22 cellular contexts compared by ENCODE assay signal in genomic region chr21:36461277-36461917, GRCh38. TPM values are rescaled to one million over a fixed set of nuclear protein-coding genes. Genes with fewer than 3 reads are reported as not detected.
DNase-seq lines count a peak whose midpoint lies in the region; ATAC-seq, FAIRE-seq and TF ChIP-seq lines count a peak whose summit lies in the region.
"Had no signal": no experiment of that assay in that cellular context is flagged by ENCODE, and none has a peak within 500 bp of the region (broad histone marks: within the 10 kb centered on the region; RNA-seq: fewer than 3 reads in every experiment).

No MANE protein-coding gene starts in this region.

- no peak overlapping the region for H3K18ac ChIP-seq in trophoblast cell (ENCODE audit: low read length)

- POLR2A ChIA-PET in HepG2 (lab: Yijun Ruan, JAX), result no interaction called here

- H3K14ac ChIP-seq in trophoblast cell (ENCODE audit: low read length), result no peak overlapping the region

- no TSS peak for BruUV-seq in HepG2 (replicated peaks; lab: Mats Ljungman, UMichigan)

- ATAC-seq in HepG2, result no peak
- peak; percentile 77 to 90 (median 84) for ATAC-seq in right lobe of liver
- no peak for ATAC-seq in GM19035 (IDR thresholded peaks at IDR 0.05; ENCODE audit: unreplicated experiment)
- ATAC-seq: HCT116 had no signal

- H4K20me1 ChIP-seq in HepG2 (ENCODE audit: insufficient read depth, low read length), result no peaks in the 10 kb centered on the region

- WGBS in liver, result 66% methylated on average over 34 of the region's 34 CpGs
- WGBS in HepG2 (ENCODE audit: low lambda C conversion rate), result 89% methylated on average over 22 of the region's 34 CpGs
- WGBS in right lobe of liver (ENCODE audit: insufficient coverage, low coverage, low lambda C conversion rate, missing lambda C conversion rate), result 58% methylated on average over 4 of the region's 34 CpGs
- WGBS in trophoblast cell (ENCODE audit: extremely low coverage, insufficient coverage, insufficient read length), result no CpG with 5 or more reads among the region's 34 CpGs

- H3K27me3 ChIP-seq in liver (ENCODE audit: control insufficient read depth in 4 of 4, insufficient read depth in 4 of 4, low read length in 3 of 4), result no peaks in the 10 kb centered on the region
- H3K27me3 ChIP-seq in HepG2 (ENCODE audit: control insufficient read depth in 1 of 2, insufficient read depth in 2 of 2, low read length in 2 of 2), result no peaks in the 10 kb centered on the region
- H3K27me3 ChIP-seq in right lobe of liver, result no peaks in the 10 kb centered on the region
- H3K27me3 ChIP-seq in trophoblast cell (ENCODE audit: insufficient read depth, low read length), result no peaks in the 10 kb centered on the region

- TF ChIP-seq RAD21 in liver (IDR thresholded peaks at IDR 0.05), result no peak
- TF ChIP-seq RAD21 in HepG2 (CRISPR knock-in tag; IDR thresholded peaks at IDR 0.05), result no peak

- CTCF ChIA-PET in HepG2 (lab: Yijun Ruan, JAX; ENCODE audit: low intra/inter-chr PET ratio, low total read pairs), result no interaction called here

- no peak for TF ChIP-seq POLR2A in HepG2 (IDR thresholded peaks at IDR 0.05; ENCODE audit: insufficient read depth in 1 of 2, low read depth in 2 of 2, low read length in 2 of 2)
- TF ChIP-seq POLR2A in right lobe of liver (IDR thresholded peaks at IDR 0.05), result peak; percentile 54

- no peak overlapping the region for H4K91ac ChIP-seq in trophoblast cell (ENCODE audit: low read depth, low read length)

- FAIRE-seq in HepG2 (lab: Jason Lieb, UNC), result no peak
- FAIRE-seq: GM19239 had no signal

- H3K36me3 ChIP-seq in liver (ENCODE audit: control insufficient read depth in 4 of 4, insufficient read depth in 3 of 4, low read depth in 1 of 4, low read length in 3 of 4) (no peaks in the 10 kb centered on the region), HepG2 (replicated peaks in 1 of 2; ENCODE audit: control insufficient read depth in 1 of 2, insufficient read depth in 2 of 2, low read length in 2 of 2) (no peaks in the 10 kb centered on the region), right lobe of liver (no peaks in the 10 kb centered on the region), trophoblast cell (ENCODE audit: control insufficient read depth in 1 of 2, insufficient read depth in 2 of 2, low read length in 2 of 2) (no peaks in the 10 kb centered on the region)
- H3K36me3 ChIP-seq: SJCRH30 had no signal

- no peak for TF ChIP-seq EP300 in HepG2 (IDR thresholded peaks at IDR 0.05; ENCODE audit: low read depth in 2 of 2, low read length in 2 of 2)
- no peak for TF ChIP-seq EP300 in HepG2 (CRISPR knock-in tag; IDR thresholded peaks at IDR 0.05; ENCODE audit: borderline replicate concordance)

- H3K79me2 ChIP-seq in HepG2 (ENCODE audit: insufficient read depth, low read length) (no peaks in the 10 kb centered on the region), trophoblast cell (ENCODE audit: control insufficient read depth, insufficient read depth, low read length, poor library complexity) (no peaks in the 10 kb centered on the region)

- TF ChIP-seq CTCF in liver (IDR thresholded peaks at IDR 0.05; ENCODE audit: low read depth, low read length, missing input control) (no peak), HepG2 (CRISPR knock-in tag; IDR thresholded peaks at IDR 0.05) (no peak), epithelial cell of proximal tubule (conservative IDR thresholded peaks at IDR 0.05; ENCODE audit: low read depth, low read length) (no peak), right lobe of liver (IDR thresholded peaks at IDR 0.05) (no peak)

- H2BK5ac ChIP-seq in trophoblast cell (ENCODE audit: low read depth, low read length, poor library complexity), result no peak overlapping the region

- DNase-seq in HepG2 (ENCODE audit: low spot score) (no peak), epithelial cell of proximal tubule (ENCODE audit: low read depth) (no peak), right lobe of liver (peak; percentile 71 to 84 (median 81)), NOMO-1 treated with DMSO at 0.1 percent for 48 hours (lab: John Stamatoyannopoulos, UW; ENCODE audit: unreplicated experiment) (no peak), trophoblast cell (no peak), NCI-H82 treated with DMSO at 0.1 percent for 48 hours (lab: John Stamatoyannopoulos, UW; ENCODE audit: unreplicated experiment) (no peak)
- DNase-seq: CD4-positive, alpha-beta memory T cell; DMS153; GDM1; KBM-7; MV-4-11; NCI-H187; NCI-H2227 treated with DMSO at 0.1 percent for 48 hours; NCI-H510A treated with DMSO at 0.1 percent for 48 hours; NCI-H774 had no signal

- peak overlapping the region in 1 of 3 donors; percentile 7 for H3K4me3 ChIP-seq in liver (ENCODE audit: low read depth in 1 of 3, low read length in 3 of 3)
- H3K4me3 ChIP-seq in HepG2 (replicated peaks in 1 of 3; ENCODE audit: insufficient read depth in 1 of 3, low read depth in 2 of 3, low read length in 3 of 3), result no peak overlapping the region
- H3K4me3 ChIP-seq in epithelial cell of proximal tubule (ENCODE audit: low read depth, low read length), result peak overlapping the region; percentile 46
- H3K4me3 ChIP-seq in right lobe of liver, result no peak overlapping the region
- H3K4me3 ChIP-seq in trophoblast cell (ENCODE audit: low read depth, low read length), result no peak overlapping the region
- H3K4me3 ChIP-seq: SJCRH30 had no signal

- H3K9me3 ChIP-seq in liver (ENCODE audit: control insufficient read depth in 4 of 4, low read length in 3 of 4) (no peaks in the 10 kb centered on the region), HepG2 (ENCODE audit: low read length) (no peaks in the 10 kb centered on the region), right lobe of liver (no peaks in the 10 kb centered on the region), trophoblast cell (ENCODE audit: insufficient read depth, low read depth, low read length) (no peaks in the 10 kb centered on the region)
- H3K9me3 ChIP-seq: SJCRH30 had no signal

- peak overlapping the region; percentile 49 to 80 for H3K27ac ChIP-seq in liver (ENCODE audit: low read depth in 1 of 2, low read length in 2 of 2)
- H3K27ac ChIP-seq in HepG2 (ENCODE audit: extremely low read length, insufficient read depth, low read length), result no peak overlapping the region
- H3K27ac ChIP-seq in right lobe of liver, result peak overlapping the region in 2 of 3 donors; percentile 43 to 51
- H3K27ac ChIP-seq in trophoblast cell (ENCODE audit: low read depth, low read length), result no peak overlapping the region
- H3K27ac ChIP-seq: SJCRH30 had no signal

- H3K4me2 ChIP-seq in HepG2 (ENCODE audit: low read depth, low read length), result no peak overlapping the region
- H3K4me2 ChIP-seq in trophoblast cell (ENCODE audit: low read length), result no peak overlapping the region

- no peak overlapping the region for H2BK120ac ChIP-seq in trophoblast cell (ENCODE audit: insufficient read depth, low read length, poor library complexity)

- H3K4me1 ChIP-seq in liver (ENCODE audit: control insufficient read depth in 4 of 4, insufficient read depth in 4 of 4, low read length in 3 of 4), result peaks cover 2 to 23% (median 15%) of the 10 kb centered on the region in 4 donors
- peaks cover 2% of the 10 kb centered on the region; the same call in 1 of the 2 replicates for H3K4me1 ChIP-seq in HepG2 (ENCODE audit: insufficient read depth, low read length)
- peaks cover 0 to 20% (median 9%) of the 10 kb centered on the region in 4 donors for H3K4me1 ChIP-seq in right lobe of liver
- no peaks in the 10 kb centered on the region for H3K4me1 ChIP-seq in trophoblast cell (ENCODE audit: control insufficient read depth in 1 of 2, insufficient read depth in 2 of 2, low read length in 2 of 2)

- H3K9ac ChIP-seq in liver (ENCODE audit: low read depth in 1 of 2, low read length in 2 of 2), result no peak overlapping the region
- no peak overlapping the region for H3K9ac ChIP-seq in HepG2 (ENCODE audit: insufficient read depth, low read depth, low read length)
- no peak overlapping the region for H3K9ac ChIP-seq in trophoblast cell (ENCODE audit: low read length)

- H2AK5ac ChIP-seq in trophoblast cell (ENCODE audit: low read length), result no peak overlapping the region

- no peak overlapping the region for H3K4ac ChIP-seq in trophoblast cell (ENCODE audit: low read depth, low read length)

- H4K8ac ChIP-seq in trophoblast cell (ENCODE audit: low read depth, low read length), result no peak overlapping the region

- in situ Hi-C loops in HepG2 (cut with HindIII; ENCODE audit: extremely low pct_ligation_motif_present, low pct_unique_long_range_greater_than_20kb), result no loop called here

- H4K12ac ChIP-seq in trophoblast cell (ENCODE audit: low read depth, low read length), result no peak overlapping the region

- no peak overlapping the region for H3K23ac ChIP-seq in trophoblast cell (ENCODE audit: low read length)

- no peak overlapping the region for H2AFZ ChIP-seq in HepG2 (ENCODE audit: low read length)
- no peak overlapping the region for H2AFZ ChIP-seq in trophoblast cell (ENCODE audit: insufficient read depth, low read length, poor library complexity)

- no peaks in the 10 kb centered on the region for H3K79me1 ChIP-seq in trophoblast cell (ENCODE audit: low read length)

- H2BK12ac ChIP-seq in trophoblast cell (ENCODE audit: low read length), result no peak overlapping the region

- intact Hi-C loops in HepG2 (cut with micrococcal nuclease; ENCODE audit: unreplicated experiment), result no loop called here
- intact Hi-C loops in right lobe of liver (cut with DNase I), result no loop called here

RNA-seq across cellular contexts. Expression of gene CLDN14, which starts 18.5 kb away (rescaled TPM):
- total RNA-seq in liver, result 10 to 100 TPM; 13.6 to 19.4 TPM
- 10 to 100 TPM in 1 of 2 donors, 1 to 10 TPM in 1; 6.3 to 13.2 TPM for polyA plus RNA-seq in liver
- total RNA-seq in HepG2 (2016; rRNA removed; fragmentation: Illumina TruSeq; extraction: Trizol), result 0.77 and 1.1 TPM in 2 replicates
- total RNA-seq in HepG2 (2016; cell fraction: cytosol; rRNA removed; fragmentation: Illumina TruSeq; extraction: Trizol; ENCODE audit: low read depth), result 0.71 and 1.1 TPM in 2 replicates
- total RNA-seq in HepG2 (2016; cell fraction: insoluble cytoplasmic fraction; rRNA removed; fragmentation: Illumina TruSeq; extraction: Trizol), result 0.85 and 1.2 TPM in 2 replicates
- 1.3 and 1.5 TPM in 2 replicates for total RNA-seq in HepG2 (2016; cell fraction: membrane; rRNA removed; fragmentation: Illumina TruSeq; extraction: Trizol)
- total RNA-seq in HepG2 (2016; cell fraction: nucleus; rRNA removed; fragmentation: Illumina TruSeq; extraction: Trizol), result 1.1 and 1.3 TPM in 2 replicates
- 1.4 and 3.7 TPM in 2 replicates for polyA plus RNA-seq in HepG2 (2011; rRNA removed)
- polyA plus RNA-seq in HepG2 (2011; cell fraction: cytosol; rRNA removed), result 2.5 and 2.9 TPM in 2 replicates
- 4.2 and 6.3 TPM in 2 replicates for polyA plus RNA-seq in HepG2 (2011; cell fraction: nucleus; rRNA removed)
- 3.3 and 6.2 TPM in 2 replicates for polyA plus RNA-seq in HepG2 (2012)
- polyA plus RNA-seq in HepG2 (2016; cell fraction: cytosol; fragmentation: Illumina TruSeq; extraction: Trizol; ENCODE audit: low read depth), result 0.24 and 0.27 TPM in 2 replicates
- polyA plus RNA-seq in HepG2 (2016; cell fraction: insoluble cytoplasmic fraction; fragmentation: Illumina TruSeq; extraction: Trizol; ENCODE audit: low read depth), result 0.56 and 0.57 TPM in 2 replicates
- 0.61 and 0.64 TPM in 2 replicates for polyA plus RNA-seq in HepG2 (2016; cell fraction: membrane; fragmentation: Illumina TruSeq; extraction: Trizol; ENCODE audit: low read depth)
- polyA plus RNA-seq in HepG2 (2016; cell fraction: nucleus; fragmentation: Illumina TruSeq; extraction: Trizol; ENCODE audit: insufficient read depth, low read depth), result 1.1 and 1.4 TPM in 2 replicates
- 5.6 TPM in 1 of 2 replicates, not detected in the other for polyA minus RNA-seq in HepG2 (2011; rRNA and poly(A)+ RNA removed; ENCODE audit: low replicate concordance)
- polyA minus RNA-seq in HepG2 (2011; cell fraction: cytosol; rRNA and poly(A)+ RNA removed), result 1.1 and 2.0 TPM in 2 replicates
- polyA minus RNA-seq in HepG2 (2011; cell fraction: nucleus; rRNA and poly(A)+ RNA removed), result 2.8 and 5.1 TPM in 2 replicates
- total RNA-seq in epithelial cell of proximal tubule, result 2.6 and 5.1 TPM in 2 replicates
- total RNA-seq in right lobe of liver, result 10 to 100 TPM in 4 of 6 experiments, 1 to 10 TPM in 2; 9.3 to 16.7 (median 13.0) TPM
- polyA plus RNA-seq in trophoblast cell (2013), result 0.06 and 0.10 TPM in 2 replicates
- total RNA-seq: A172; CD4-positive, alpha-beta memory T cell; SJCRH30 had no signal
- polyA plus RNA-seq: BJ; CD4-positive, alpha-beta memory T cell had no signal

Comparison
In these comparisons a context has a peak if more than half of its experiments do, and no peak if none do; other contexts are left out.
1. H3K27ac ChIP-seq: peak in liver (2 of 2) and right lobe of liver (2 of 3); none in HepG2 (single experiment) and trophoblast cell (single experiment).
2. ATAC-seq: peak in right lobe of liver (4 of 4); none in HepG2 (single experiment) and GM19035 (single experiment).
3. DNase-seq: peak in right lobe of liver (3 of 3); none in HepG2 (single experiment), epithelial cell of proximal tubule (single experiment), NOMO-1 treated with DMSO at 0.1 percent for 48 hours (single experiment), trophoblast cell (0 of 2) and NCI-H82 treated with DMSO at 0.1 percent for 48 hours (single experiment).